ENCODE assay signal across 8 cellular contexts in genomic region chr12:95117178-95117599, GRCh38. TPM values are rescaled to one million over a fixed set of nuclear protein-coding genes. Genes with fewer than 3 reads are reported as not detected.
DNase-seq lines count a peak whose midpoint lies in the region; ATAC-seq, FAIRE-seq and TF ChIP-seq lines count a peak whose summit lies in the region.

No MANE protein-coding gene starts in this region.

- intact Hi-C loops in activated B cell treated with CpG ODN at 0.5 μM for 24 hours (cut with micrococcal nuclease) = loop anchor here (1.0 to 2.0 kb wide), 5 partner anchors 100 to 1400 kb away; partner anchors contain the start of genes FGD6, METAP2 and VEZT

- H3K9me3 Mint-ChIP-seq in activated B cell treated with CpG ODN at 0.5 μM for 24 hours (no peaks in the 10 kb centered on the region), chondrocyte (ENCODE audit: low read depth) (no peaks in the 10 kb centered on the region)

- no peak for TF ChIP-seq CTCF in activated B cell treated with CpG ODN at 0.5 μM for 24 hours (IDR thresholded peaks at IDR 0.05)
- TF ChIP-seq CTCF in chondrocyte (IDR thresholded peaks at IDR 0.05) = peak; percentile 94

- ATAC-seq in GM18502 (IDR thresholded peaks at IDR 0.05; ENCODE audit: poor library complexity, unreplicated experiment) = peak; percentile 87
- ATAC-seq in HG03097 (IDR thresholded peaks at IDR 0.05; ENCODE audit: low FRiP score, unreplicated experiment) = peak; percentile 66
- ATAC-seq in activated B cell treated with CpG ODN at 0.5 μM for 24 hours (ENCODE audit: low read depth) = peak; percentile 84
- peak; percentile 96 for ATAC-seq in left lobe of liver

- peak; percentile 90 for FAIRE-seq in A204.1 (lab: Jason Lieb, UNC)

- CTCF ChIA-PET in activated B cell treated with CpG ODN at 0.5 μM for 24 hours (lab: Charles Lee) = interaction anchor here (0.6 to 6.1 kb wide), 9 partner anchors 13 to 1399 kb away, joined by 3 to 102 read pairs (median 4); partner anchors contain the start of genes FGD6 and VEZT

- no peak overlapping the region for H3K4me3 Mint-ChIP-seq in activated B cell treated with CpG ODN at 0.5 μM for 24 hours
- H3K4me3 Mint-ChIP-seq in chondrocyte (ENCODE audit: unreplicated experiment) = no peak overlapping the region

- no peaks in the 10 kb centered on the region for H3K36me3 Mint-ChIP-seq in activated B cell treated with CpG ODN at 0.5 μM for 24 hours (ENCODE audit: low read depth)
- H3K36me3 Mint-ChIP-seq in chondrocyte (ENCODE audit: low read depth) = peaks cover 8% of the 10 kb centered on the region

- POLR2A ChIA-PET in activated B cell treated with CpG ODN at 0.5 μM for 24 hours (lab: Charles Lee) = interaction anchor here (1.0 to 1.1 kb wide), 3 partner anchors 100 to 417 kb away, joined by 3 to 6 read pairs (median 4); partner anchors contain the start of genes FGD6, METAP2 and VEZT

- DNase-seq in NCI-H2196 treated with DMSO at 0.1 percent for 48 hours (lab: John Stamatoyannopoulos, UW; ENCODE audit: unreplicated experiment) (peak; percentile 33), activated B cell treated with CpG ODN at 0.5 μM for 24 hours (no peak), chondrocyte (ENCODE audit: low spot score) (no peak), left lobe of liver (ENCODE audit: low spot score) (peak; percentile 55)
- peak; percentile 4 to 36 (median 14) for DNase-seq in stimulated activated CD4-positive, alpha-beta T cell treated with anti-CD3 and anti-CD28 coated beads, TNF-alpha, amount 100 ng/mL, for 1 hour (ENCODE audit: low read depth in 3 of 3, low spot score in 1 of 3)

- H3K27ac Mint-ChIP-seq in activated B cell treated with CpG ODN at 0.5 μM for 24 hours (no peak overlapping the region), chondrocyte (ENCODE audit: unreplicated experiment) (no peak overlapping the region)

- no peaks in the 10 kb centered on the region for H3K27me3 Mint-ChIP-seq in activated B cell treated with CpG ODN at 0.5 μM for 24 hours
- no peaks in the 10 kb centered on the region for H3K27me3 Mint-ChIP-seq in chondrocyte (ENCODE audit: low read depth)

- H3K4me1 Mint-ChIP-seq in activated B cell treated with CpG ODN at 0.5 μM for 24 hours = peaks cover 3% of the 10 kb centered on the region
- peaks cover 29% of the 10 kb centered on the region for H3K4me1 Mint-ChIP-seq in chondrocyte (ENCODE audit: low read depth)

RNA-seq across cellular contexts. Expression of gene NR2C1, which starts 43.8 kb away (rescaled TPM):
- total RNA-seq in activated B cell treated with CpG ODN at 0.5 μM for 24 hours (28.3 and 30.8 TPM in 2 replicates), chondrocyte (29.4 to 34.3 TPM (median 29.7 TPM) in 3 replicates), left lobe of liver (21.5 TPM)

Comparison
In these comparisons a context has a peak if more than half of its experiments do, and no peak if none do; other contexts are left out.
1. DNase-seq: peak in NCI-H2196 treated with DMSO at 0.1 percent for 48 hours (single experiment), left lobe of liver (single experiment) and stimulated activated CD4-positive, alpha-beta T cell treated with anti-CD3 and anti-CD28 coated beads, TNF-alpha, amount 100 ng/mL, for 1 hour (3 of 3); none in activated B cell treated with CpG ODN at 0.5 μM for 24 hours (single experiment) and chondrocyte (single experiment).
2. Peak in every context shown above with its lines, with median percentiles within 50 percentile points of each other: ATAC-seq.